16 cellular contexts compared by ENCODE assay signal in genomic region chr11:100689141-100689540, GRCh38. TPM values are rescaled to one million over a fixed set of nuclear protein-coding genes. Genes with fewer than 3 reads are reported as not detected.
DNase-seq lines count a peak whose midpoint lies in the region; ATAC-seq and TF ChIP-seq lines count a peak whose summit lies in the region.
"Had no signal": no experiment of that assay in that cellular context is flagged by ENCODE, and none has a peak within 500 bp of the region (broad histone marks: within the 10 kb centered on the region; RNA-seq: fewer than 3 reads in every experiment).

No MANE protein-coding gene starts in this region.

- no peak overlapping the region for H2BK12ac ChIP-seq in neuronal stem cell (ENCODE audit: low read length)

- H3K4me3 ChIP-seq in mammary epithelial cell (replicated peaks in 1 of 3; ENCODE audit: insufficient read depth in 1 of 3, low read depth in 2 of 3, low read length in 3 of 3) (no peak overlapping the region), breast epithelium (peak overlapping the region in 1 of 3 donors; percentile 44), astrocyte of the cerebellum (ENCODE audit: low read depth, low read length) (peak overlapping the region; percentile 68), stomach smooth muscle (ENCODE audit: low read length in 2 of 2) (peak overlapping the region; percentile 37 to 85), mucosa of descending colon (no peak overlapping the region), neuronal stem cell (ENCODE audit: low read length in 2 of 2) (no peak overlapping the region)

- intact Hi-C loops in mammary epithelial cell (cut with micrococcal nuclease) (loop anchor here (10.0 kb wide), 1 partner anchor 136 kb away; no protein-coding TSS in a partner anchor), breast epithelium (cut with DNase I; ENCODE audit: low total_unique reads) (no loop called here), mucosa of descending colon (cut with DNase I, micrococcal nuclease) (loop anchor here (5.0 to 10.0 kb wide), 2 partner anchors 86 to 163 kb away; no protein-coding TSS in a partner anchor)

- CTCF ChIA-PET in mammary epithelial cell (lab: Charles Lee; ENCODE audit: low non-redundant PET), result interaction anchor here (0.6 kb wide), 1 partner anchor 142 kb away, joined by 3 read pairs; no protein-coding TSS in a partner anchor

- no peak overlapping the region for H3K14ac ChIP-seq in neuronal stem cell (ENCODE audit: low read length)

- DNase-seq in mammary epithelial cell (no peak), breast epithelium (ENCODE audit: low spot score in 2 of 2) (no peak), astrocyte of the cerebellum (ENCODE audit: low read depth) (no peak), left kidney (ENCODE audit: low read depth, low spot score) (peak; percentile 21), NCI-H128 (lab: John Stamatoyannopoulos, UW; ENCODE audit: unreplicated experiment) (no peak), mucosa of descending colon (no peak), neuronal stem cell (ENCODE audit: low spot score) (no peak)
- DNase-seq: activated CD8-positive, alpha-beta memory T cell treated with anti-CD3 and anti-CD28 coated beads for 24 hours; activated naive CD8-positive, alpha-beta T cell treated with anti-CD3 and anti-CD28 coated beads for 36 hours; head of caudate nucleus; midbrain; T1000 had no signal

- H2AFZ ChIP-seq in mammary epithelial cell (ENCODE audit: low read depth, low read length), result no peak overlapping the region
- no peak overlapping the region for H2AFZ ChIP-seq in neuronal stem cell (ENCODE audit: low read length)

- peaks cover 26% of the 10 kb centered on the region for H3K79me2 ChIP-seq in mammary epithelial cell (ENCODE audit: insufficient read depth, low read length)

- no peak overlapping the region for H2BK15ac ChIP-seq in neuronal stem cell (ENCODE audit: low read length)

- no peak overlapping the region for H3K18ac ChIP-seq in neuronal stem cell (ENCODE audit: low read length)

- H2AK5ac ChIP-seq in neuronal stem cell (ENCODE audit: low read depth, low read length), result no peak overlapping the region

- H3K79me1 ChIP-seq in neuronal stem cell (ENCODE audit: low read depth, low read length), result peaks cover 2% of the 10 kb centered on the region

- no peak for TF ChIP-seq POLR2A in breast epithelium (IDR thresholded peaks at IDR 0.05)

- in situ Hi-C loops in mammary epithelial cell (cut with MboI; ENCODE audit: low sequenced_read_pairs in 2 of 2), result loop anchor here in 1 of 2 donors (10.0 kb wide), 1 partner anchor 166 kb away; no protein-coding TSS in a partner anchor
- in situ Hi-C loops in astrocyte of the cerebellum (cut with HindIII; ENCODE audit: low sequenced_read_pairs), result loop anchor here (25.0 kb wide), 2 partner anchors 148 to 248 kb away; no protein-coding TSS in a partner anchor

- no peaks in the 10 kb centered on the region for H3K9me3 ChIP-seq in mammary epithelial cell (replicated peaks; ENCODE audit: insufficient read depth, low read length)
- no peaks in the 10 kb centered on the region for H3K9me3 ChIP-seq in breast epithelium
- no peaks in the 10 kb centered on the region for H3K9me3 ChIP-seq in stomach smooth muscle (ENCODE audit: control insufficient read depth in 2 of 2, low read length in 2 of 2)
- no peaks in the 10 kb centered on the region for H3K9me3 ChIP-seq in mucosa of descending colon
- no peaks in the 10 kb centered on the region for H3K9me3 ChIP-seq in neuronal stem cell (replicated peaks in 1 of 2; ENCODE audit: control insufficient read depth in 2 of 2, insufficient read depth in 1 of 2, low read depth in 1 of 2, low read length in 2 of 2)
- H3K9me3 ChIP-seq: vagina had no signal

- H3K4ac ChIP-seq in neuronal stem cell (ENCODE audit: low read length), result no peak overlapping the region

- TF ChIP-seq CTCF in mammary epithelial cell (conservative IDR thresholded peaks at IDR 0.05 in 1 of 2, IDR thresholded peaks at IDR 0.05 in 1 of 2; ENCODE audit: extremely low read depth in 1 of 2, insufficient read depth in 1 of 2, low read depth in 1 of 2, low read length in 2 of 2), result no peak
- no peak for TF ChIP-seq CTCF in breast epithelium (IDR thresholded peaks at IDR 0.05)
- no peak for TF ChIP-seq CTCF in astrocyte of the cerebellum (IDR thresholded peaks at IDR 0.05; ENCODE audit: low read depth, low read length, missing control alignments)
- no peak for TF ChIP-seq CTCF in mucosa of descending colon (IDR thresholded peaks at IDR 0.05)

- H3K4me1 ChIP-seq in mammary epithelial cell (ENCODE audit: insufficient read depth, low read length), result peaks cover 27% of the 10 kb centered on the region
- peaks cover 0 to 3% of the 10 kb centered on the region in 2 donors for H3K4me1 ChIP-seq in breast epithelium
- H3K4me1 ChIP-seq in stomach smooth muscle (ENCODE audit: control insufficient read depth, insufficient read depth, low read length), result peaks cover 8% of the 10 kb centered on the region
- H3K4me1 ChIP-seq in mucosa of descending colon (ENCODE audit: low read depth), result no peaks in the 10 kb centered on the region
- peaks cover 2 to 10% of the 10 kb centered on the region in 2 donors for H3K4me1 ChIP-seq in neuronal stem cell (ENCODE audit: control insufficient read depth in 2 of 2, insufficient read depth in 1 of 2, low read depth in 1 of 2, low read length in 2 of 2)

- H3K36me3 ChIP-seq in mammary epithelial cell (ENCODE audit: insufficient read depth, low read length), result no peaks in the 10 kb centered on the region
- H3K36me3 ChIP-seq in breast epithelium, result no peaks in the 10 kb centered on the region
- no peaks in the 10 kb centered on the region for H3K36me3 ChIP-seq in stomach smooth muscle (ENCODE audit: control insufficient read depth in 2 of 2, insufficient read depth in 2 of 2, low read length in 2 of 2)
- no peaks in the 10 kb centered on the region for H3K36me3 ChIP-seq in mucosa of descending colon (ENCODE audit: low read depth)
- no peaks in the 10 kb centered on the region for H3K36me3 ChIP-seq in neuronal stem cell (replicated peaks in 1 of 2; ENCODE audit: control insufficient read depth in 2 of 2, insufficient read depth in 2 of 2, low read length in 2 of 2)
- H3K36me3 ChIP-seq: vagina had no signal

- H3K9ac ChIP-seq in mammary epithelial cell (ENCODE audit: insufficient read depth, low read length) (no peak overlapping the region), stomach smooth muscle (ENCODE audit: low read length in 2 of 2) (peak overlapping the region in 1 of 2 donors; percentile 2), neuronal stem cell (ENCODE audit: low read depth, low read length, poor library complexity) (no peak overlapping the region)

- H3K23ac ChIP-seq in neuronal stem cell (ENCODE audit: low read depth, low read length, poor library complexity), result no peak overlapping the region

- H3K4me2 ChIP-seq in mammary epithelial cell (ENCODE audit: insufficient read depth, low read depth, low read length) (peak overlapping the region; percentile 95), neuronal stem cell (ENCODE audit: insufficient read depth, low read length, poor library complexity, severe bottlenecking) (no peak overlapping the region)

- H4K20me1 ChIP-seq in mammary epithelial cell (ENCODE audit: insufficient read depth, low read length), result no peaks in the 10 kb centered on the region

- WGBS in mammary epithelial cell (ENCODE audit: low coverage, missing lambda C conversion rate), result 99% methylated on average over 4 of the region's 4 CpGs
- WGBS in neuronal stem cell (ENCODE audit: extremely low coverage in 2 of 2, insufficient read length in 2 of 2, insufficient replicate concordance in 1 of 2), 2 donors, result no CpG with 5 or more reads among the region's 4 CpGs

- dilution Hi-C loops in mammary epithelial cell (cut with HindIII; ENCODE audit: low sequenced_read_pairs), result no loop called here

- H4K91ac ChIP-seq in neuronal stem cell (ENCODE audit: low read depth, low read length, poor library complexity), result no peak overlapping the region

- H2BK120ac ChIP-seq in neuronal stem cell (ENCODE audit: low read depth, low read length), result no peak overlapping the region

- H3K27ac ChIP-seq in mammary epithelial cell (ENCODE audit: insufficient read depth, low read depth, low read length) (no peak overlapping the region), breast epithelium (no peak overlapping the region), stomach smooth muscle (ENCODE audit: low read length) (no peak overlapping the region), neuronal stem cell (replicated peaks; ENCODE audit: low read length) (no peak overlapping the region)
- H3K27ac ChIP-seq: vagina had no signal

- no peaks in the 10 kb centered on the region for H3K27me3 ChIP-seq in mammary epithelial cell (ENCODE audit: insufficient read depth, low read length)
- H3K27me3 ChIP-seq in breast epithelium, result no peaks in the 10 kb centered on the region
- no peaks in the 10 kb centered on the region for H3K27me3 ChIP-seq in stomach smooth muscle (ENCODE audit: control insufficient read depth in 1 of 2, insufficient read depth in 2 of 2, low read length in 2 of 2)
- no peaks in the 10 kb centered on the region for H3K27me3 ChIP-seq in neuronal stem cell (ENCODE audit: control insufficient read depth in 3 of 3, insufficient read depth in 3 of 3, low read depth in 1 of 3, low read length in 3 of 3)
- H3K27me3 ChIP-seq: vagina had no signal

- no peak overlapping the region for H4K8ac ChIP-seq in neuronal stem cell (ENCODE audit: low read depth, low read length)

- H2BK5ac ChIP-seq in neuronal stem cell (ENCODE audit: low read length), result no peak overlapping the region

- no TSS peak for BruUV-seq in mammary epithelial cell (replicated peaks; lab: Mats Ljungman, UMichigan)

- no peak for ATAC-seq in mucosa of descending colon
- ATAC-seq: Panc1 had no signal

RNA-seq across cellular contexts. Expression of gene ARHGAP42, which starts 2.1 kb away (rescaled TPM):
- total RNA-seq in mammary epithelial cell (10 to 100 TPM in 1 of 2 donors, 1 to 10 TPM in 1; 6.0 to 17.0 TPM), breast epithelium (10 to 100 TPM; 14.6 to 26.7 (median 26.2) TPM), mucosa of descending colon (10 to 100 TPM; 17.6 to 38.9 (median 18.8) TPM)
- polyA plus RNA-seq in mammary epithelial cell, result 2.6 TPM
- polyA minus RNA-seq in mammary epithelial cell, result 2.9 TPM
- 8.1 TPM for polyA plus RNA-seq in neuronal stem cell (2013, experiment 1 of 2)
- 8.0 TPM for polyA plus RNA-seq in neuronal stem cell (2013, experiment 2 of 2)
- total RNA-seq: G401 had no signal

Comparison
In these comparisons a context has a peak if more than half of its experiments do, and no peak if none do; other contexts are left out.
1. H3K4me3 ChIP-seq: peak in astrocyte of the cerebellum (single experiment) and stomach smooth muscle (2 of 2); none in mammary epithelial cell (0 of 3), mucosa of descending colon (single experiment) and neuronal stem cell (0 of 2).